In the genomic region with DNA sequence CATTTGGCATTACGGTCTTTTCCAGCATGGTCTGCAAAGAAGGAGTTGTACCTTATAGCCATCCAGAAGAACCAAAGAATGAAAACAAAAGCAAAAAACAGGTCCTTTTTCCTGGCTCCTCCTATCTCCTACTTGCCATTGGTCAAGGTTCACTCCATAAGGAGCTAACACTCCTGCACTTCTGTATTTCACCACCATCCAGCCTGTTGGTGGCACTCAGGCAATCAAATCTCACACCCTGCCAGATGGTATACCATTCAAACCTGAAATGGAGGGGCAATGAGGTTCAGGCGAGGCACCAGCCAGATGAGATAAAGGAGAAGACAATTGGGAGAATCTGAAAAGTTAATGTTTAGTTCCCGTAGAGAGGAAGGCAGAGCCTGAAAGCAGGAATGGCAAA, we compare ENCODE assay signal across 27 cellular contexts.
"Had no signal": no experiment of that assay in that cellular context is flagged by ENCODE, and none has a peak within 500 bp of the region (broad histone marks: within the 10 kb centered on the region; RNA-seq: fewer than 3 reads in every experiment).

No MANE protein-coding gene starts in this region.

- H3K36me3 ChIP-seq: brain microvascular endothelial cell, gastrocnemius medialis had no signal

- DNase-seq: activated CD4-positive, alpha-beta T cell treated with anti-CD3 and anti-CD28 coated beads for 4 hours; activated CD4-positive, alpha-beta T cell treated with anti-CD3 and anti-CD28 coated beads, Interleukin-2, amount 50 U/mL, for 4 hours; activated gamma-delta T cell; activated naive CD4-positive, alpha-beta T cell treated with anti-CD3 and anti-CD28 coated beads, Interleukin-2, amount 10 ng/mL, durations not matched to agents 7 days and 5 days; activated naive CD8-positive, alpha-beta T cell treated with anti-CD3 and anti-CD28 coated beads, Interleukin-2, amount 10 ng/mL, durations not matched to agents 7 days and 5 days; activated T-cell treated with anti-CD3 and anti-CD28 coated beads for 4 hours; brain microvascular endothelial cell; dorsolateral prefrontal cortex; effector memory CD4-positive, alpha-beta T cell; erythroblast; gastrocnemius medialis; glutamatergic neuron; immature natural killer cell; kidney; midbrain; natural killer cell; posterior cingulate gyrus; right cardiac atrium; stimulated activated CD4-positive, alpha-beta T cell treated with anti-CD3 and anti-CD28 coated beads, Interleukin-12 subunit alpha, Interleukin-12 subunit beta, amount 100 ng/mL, for 4 hours; stimulated activated CD4-positive, alpha-beta T cell treated with anti-CD3 and anti-CD28 coated beads, Interleukin-4, amount 100 ng/mL, for 1 hour; stimulated activated naive CD8-positive, alpha-beta T cell treated with anti-CD3 and anti-CD28 coated beads, Interleukin-15, Interleukin-2, amounts not matched to agents 100 U/mL and 50 U/mL, for 24 hours; testis; trophoblast cell had no signal

- H3K27ac ChIP-seq: brain microvascular endothelial cell, coronary artery, dorsolateral prefrontal cortex, gastrocnemius medialis, testis had no signal

- H3K9me3 Mint-ChIP-seq: activated naive CD4-positive, alpha-beta T cell treated with anti-CD3 and anti-CD28 coated beads, Interleukin-2, amount 10 ng/mL, durations not matched to agents 7 days and 5 days; activated naive CD8-positive, alpha-beta T cell treated with anti-CD3 and anti-CD28 coated beads, Interleukin-2, amount 10 ng/mL, durations not matched to agents 7 days and 5 days; activated T-helper 1 cell treated with anti-CD3 and anti-CD28 coated beads, Interleukin-12 subunit alpha, Interleukin-12 subunit beta, Interleukin-2, Interleukin-4 antibody, amounts not matched to agents 30 ng/mL and 10 ng/mL and 1 ng/mL, durations not matched to agents 14 hours and 24 hours and 36 hours had no signal

- H3K4me3 Mint-ChIP-seq: activated naive CD4-positive, alpha-beta T cell treated with anti-CD3 and anti-CD28 coated beads, Interleukin-2, amount 10 ng/mL, durations not matched to agents 7 days and 5 days; activated naive CD8-positive, alpha-beta T cell treated with anti-CD3 and anti-CD28 coated beads, Interleukin-2, amount 10 ng/mL, durations not matched to agents 7 days and 5 days; activated T-helper 1 cell treated with anti-CD3 and anti-CD28 coated beads, Interleukin-12 subunit alpha, Interleukin-12 subunit beta, Interleukin-2, Interleukin-4 antibody, amounts not matched to agents 30 ng/mL and 10 ng/mL and 1 ng/mL, durations not matched to agents 14 hours and 24 hours and 36 hours; immature natural killer cell; natural killer cell had no signal

- H3K9me3 ChIP-seq: gastrocnemius medialis, testis had no signal

- H3K36me3 Mint-ChIP-seq: activated naive CD4-positive, alpha-beta T cell treated with anti-CD3 and anti-CD28 coated beads, Interleukin-2, amount 10 ng/mL, durations not matched to agents 7 days and 5 days; activated naive CD8-positive, alpha-beta T cell treated with anti-CD3 and anti-CD28 coated beads, Interleukin-2, amount 10 ng/mL, durations not matched to agents 7 days and 5 days; immature natural killer cell; natural killer cell had no signal

- H3K27ac Mint-ChIP-seq: activated naive CD4-positive, alpha-beta T cell treated with anti-CD3 and anti-CD28 coated beads, Interleukin-2, amount 10 ng/mL, durations not matched to agents 7 days and 5 days; activated naive CD8-positive, alpha-beta T cell treated with anti-CD3 and anti-CD28 coated beads, Interleukin-2, amount 10 ng/mL, durations not matched to agents 7 days and 5 days; activated T-helper 1 cell treated with anti-CD3 and anti-CD28 coated beads, Interleukin-12 subunit alpha, Interleukin-12 subunit beta, Interleukin-2, Interleukin-4 antibody, amounts not matched to agents 30 ng/mL and 10 ng/mL and 1 ng/mL, durations not matched to agents 14 hours and 24 hours and 36 hours; immature natural killer cell; natural killer cell had no signal

- H3K27me3 ChIP-seq: brain microvascular endothelial cell, dorsolateral prefrontal cortex, gastrocnemius medialis, testis had no signal

- ATAC-seq: gastrocnemius medialis; natural killer cell; right cardiac atrium; stimulated activated naive CD8-positive, alpha-beta T cell treated with anti-CD3 and anti-CD28 coated beads, Interleukin-15, Interleukin-2, amounts not matched to agents 100 U/mL and 50 U/mL, for 24 hours had no signal

- H3K4me1 ChIP-seq: gastrocnemius medialis, testis had no signal

- FAIRE-seq: astrocyte, kidney, urothelium cell line had no signal

- H3K27me3 Mint-ChIP-seq: activated naive CD4-positive, alpha-beta T cell treated with anti-CD3 and anti-CD28 coated beads, Interleukin-2, amount 10 ng/mL, durations not matched to agents 7 days and 5 days had no signal

- H3K4me1 Mint-ChIP-seq: activated naive CD4-positive, alpha-beta T cell treated with anti-CD3 and anti-CD28 coated beads, Interleukin-2, amount 10 ng/mL, durations not matched to agents 7 days and 5 days; activated naive CD8-positive, alpha-beta T cell treated with anti-CD3 and anti-CD28 coated beads, Interleukin-2, amount 10 ng/mL, durations not matched to agents 7 days and 5 days; immature natural killer cell; natural killer cell had no signal

- H3K4me3 ChIP-seq: coronary artery, dorsolateral prefrontal cortex, gastrocnemius medialis, testis had no signal
